10 cellular contexts compared by ENCODE assay signal in genomic region chr5:59218424-59219045, GRCh38.
DNase-seq lines count a peak whose midpoint lies in the region; ATAC-seq, FAIRE-seq and TF ChIP-seq lines count a peak whose summit lies in the region.
"Had no signal": no experiment of that assay in that cellular context is flagged by ENCODE, and none has a peak within 500 bp of the region (broad histone marks: within the 10 kb centered on the region; RNA-seq: fewer than 3 reads in every experiment).

No MANE protein-coding gene starts in this region.

- H3K27ac ChIP-seq in pancreas: no peak overlapping the region
- H3K27ac ChIP-seq: skin epidermis had no signal

- H3K4me3 ChIP-seq in choroid plexus epithelial cell (ENCODE audit: low read depth, low read length) (no peak overlapping the region), pancreas (no peak overlapping the region)
- H3K4me3 ChIP-seq: skin epidermis had no signal

- FAIRE-seq in pancreas (lab: Jason Lieb, UNC) (peak; percentile 79), urothelium cell line (lab: Jason Lieb, UNC) (no peak)

- 75 to 95% methylated on average over 1 to 2 of the region's 2 CpGs for WGBS in pancreas, 2 donors

- H3K27me3 ChIP-seq in pancreas: no peaks in the 10 kb centered on the region

- TF ChIP-seq CTCF in choroid plexus epithelial cell (conservative IDR thresholded peaks at IDR 0.05; ENCODE audit: low read depth, low read length) (peak; percentile 43), pancreas (IDR thresholded peaks at IDR 0.05) (peak in 3 of 4 donors; percentile 9 to 23 (median 21))

- H3K4me1 ChIP-seq in pancreas: peaks cover 5 to 16% (median 13%) of the 10 kb centered on the region in 3 donors

- DNase-seq in NCI-H146 (lab: John Stamatoyannopoulos, UW): peak; percentile 5
- no peak for DNase-seq in NCI-H146 treated with DMSO at 0.1 percent for 48 hours (lab: John Stamatoyannopoulos, UW; ENCODE audit: unreplicated experiment)
- peak; percentile 13 for DNase-seq in NAMALWA (ENCODE audit: low spot score)
- DNase-seq in choroid plexus epithelial cell (ENCODE audit: low read depth): peak; percentile 36
- no peak for DNase-seq in pancreas
- no peak for DNase-seq in urothelium cell line (ENCODE audit: low spot score)
- DNase-seq: NCI-H524 treated with DMSO at 0.1 percent for 48 hours had no signal

- no peak for ATAC-seq in pancreas
- no peak for ATAC-seq in GM21515 (IDR thresholded peaks at IDR 0.05; ENCODE audit: unreplicated experiment)
- no peak for ATAC-seq in HG02981 (IDR thresholded peaks at IDR 0.05; ENCODE audit: unreplicated experiment)

- H3K36me3 ChIP-seq in pancreas: no peaks in the 10 kb centered on the region

- no peaks in the 10 kb centered on the region for H3K9me3 ChIP-seq in pancreas

- intact Hi-C loops in pancreas (cut with DNase I): no loop called here

Comparison
In these comparisons a context has a peak if more than half of its experiments do, and no peak if none do; other contexts are left out.
1. DNase-seq: peak in NCI-H146 (single experiment), NAMALWA (single experiment) and choroid plexus epithelial cell (single experiment); none in NCI-H146 treated with DMSO at 0.1 percent for 48 hours (single experiment), pancreas (0 of 6) and urothelium cell line (single experiment).